In genomic region chr2:109351164-109351756, GRCh38 we compare ENCODE assay signal across 8 cellular contexts.
DNase-seq lines count a peak whose midpoint lies in the region; ATAC-seq, FAIRE-seq and TF ChIP-seq lines count a peak whose summit lies in the region.

No MANE protein-coding gene starts in this region.

- H3K4me1 Mint-ChIP-seq in neural progenitor cell, result peaks cover 43% of the 10 kb centered on the region

- H3K4me3 ChIP-seq in BLaER1 treated with 17β-estradiol and CSF1 and Interleukin-3, amounts not matched to agents 10 nM and 100 nM, result no peak overlapping the region
- H3K4me3 ChIP-seq in bronchial epithelial cell (ENCODE audit: low read depth, low read length) (no peak overlapping the region), neural progenitor cell (no peak overlapping the region)

- peak overlapping the region in 7 of 11 experiments; percentile 8 to 70 (median 47); a peak in 9 of 22 replicates for H3K9ac ChIP-seq in BLaER1 treated with 17β-estradiol and CSF1 and Interleukin-3, amounts not matched to agents 10 nM and 100 nM
- H3K9ac ChIP-seq in neural progenitor cell, result no peak overlapping the region

- H3K79me2 ChIP-seq in neural progenitor cell (ENCODE audit: low read depth), result no peaks in the 10 kb centered on the region

- peaks cover 5% of the 10 kb centered on the region for H3K27me3 Mint-ChIP-seq in neural progenitor cell (ENCODE audit: insufficient read depth, low read depth)

- H2AFZ ChIP-seq in neural progenitor cell (replicated peaks), result no peak overlapping the region

- no peak overlapping the region for H3K27ac Mint-ChIP-seq in neural progenitor cell

- no peaks in the 10 kb centered on the region for H3K27me3 ChIP-seq in BLaER1 treated with 17β-estradiol and CSF1 and Interleukin-3, amounts not matched to agents 10 nM and 100 nM
- H3K27me3 ChIP-seq in bronchial epithelial cell (ENCODE audit: control insufficient read depth, insufficient read depth, low read length), result no peaks in the 10 kb centered on the region
- no peaks in the 10 kb centered on the region for H3K27me3 ChIP-seq in neural progenitor cell

- H3F3A ChIP-seq in neural progenitor cell (ENCODE audit: low read depth), result no peaks in the 10 kb centered on the region

- FAIRE-seq in bronchial epithelial cell (lab: Jason Lieb, UNC), result no peak

- H3K36me3 ChIP-seq in BLaER1 treated with 17β-estradiol and CSF1 and Interleukin-3, amounts not matched to agents 10 nM and 100 nM, result peaks cover 0 to 54% (median 33%) of the 10 kb centered on the region in 11 experiments; a peak in 20 of 22 replicates
- H3K36me3 ChIP-seq in bronchial epithelial cell (ENCODE audit: control insufficient read depth, insufficient read depth, low read length) (no peaks in the 10 kb centered on the region), neural progenitor cell (no peaks in the 10 kb centered on the region)

- peaks cover 12% of the 10 kb centered on the region for H3K9me3 Mint-ChIP-seq in neural progenitor cell

- H3K4me2 ChIP-seq in BLaER1 treated with 17β-estradiol and CSF1 and Interleukin-3, amounts not matched to agents 10 nM and 100 nM, result peak overlapping the region; percentile 82 to 97 (median 93)
- no peak overlapping the region for H3K4me2 ChIP-seq in neural progenitor cell

- peaks cover 65 to 87% (median 72%) of the 10 kb centered on the region in 10 experiments for H3K4me1 ChIP-seq in BLaER1 treated with 17β-estradiol and CSF1 and Interleukin-3, amounts not matched to agents 10 nM and 100 nM
- peaks cover 12% of the 10 kb centered on the region for H3K4me1 ChIP-seq in neural progenitor cell

- peaks cover 3% of the 10 kb centered on the region for H3K36me3 Mint-ChIP-seq in neural progenitor cell

- no peak overlapping the region for H3K4me3 Mint-ChIP-seq in neural progenitor cell

- TF ChIP-seq CTCF in bronchial epithelial cell (IDR thresholded peaks at IDR 0.05; ENCODE audit: insufficient read depth, low read length, severe bottlenecking) (no peak), neural progenitor cell (IDR thresholded peaks at IDR 0.05) (no peak)

- DNase-seq in Kasumi-1 (lab: John Stamatoyannopoulos, UW) (peak; percentile 24 to 44), bronchial epithelial cell (ENCODE audit: low read depth) (peak; percentile 66), mucosa of gallbladder (ENCODE audit: low spot score) (peak; percentile 56), SKM-1 treated with dmso at 0.1 percent for 144 hours (lab: John Stamatoyannopoulos, UW; ENCODE audit: unreplicated experiment) (no peak), neural progenitor cell (ENCODE audit: low spot score) (no peak)
- no peak for DNase-seq in activated T-cell treated with anti-CD3 and anti-CD28 coated beads, Interleukin-2, amount 50 U/mL, for 1 hour

- H4K20me1 ChIP-seq in BLaER1 treated with 17β-estradiol and CSF1 and Interleukin-3, amounts not matched to agents 10 nM and 100 nM, result peaks cover 0 to 100% (median 93%) of the 10 kb centered on the region in 11 experiments; a peak in 19 of 22 replicates
- no peaks in the 10 kb centered on the region for H4K20me1 ChIP-seq in neural progenitor cell (ENCODE audit: low read depth)

- peak overlapping the region in 6 of 11 experiments; percentile 62 to 82 (median 72); a peak in 9 of 22 replicates for H3K27ac ChIP-seq in BLaER1 treated with 17β-estradiol and CSF1 and Interleukin-3, amounts not matched to agents 10 nM and 100 nM
- no peak overlapping the region for H3K27ac ChIP-seq in neural progenitor cell

- no peak for ATAC-seq in GM19023 (IDR thresholded peaks at IDR 0.05; ENCODE audit: unreplicated experiment)

- peaks cover 0 to 25% (median 6%) of the 10 kb centered on the region in 11 experiments; a peak in 11 of 22 replicates for H3K9me3 ChIP-seq in BLaER1 treated with 17β-estradiol and CSF1 and Interleukin-3, amounts not matched to agents 10 nM and 100 nM (replicated peaks in 1 of 11)
- H3K9me3 ChIP-seq in neural progenitor cell (ENCODE audit: low read depth), result no peaks in the 10 kb centered on the region

Comparison
In these comparisons a context has a peak if more than half of its experiments do, and no peak if none do; other contexts are left out.
1. DNase-seq: peak in Kasumi-1 (2 of 2), bronchial epithelial cell (single experiment) and mucosa of gallbladder (single experiment); none in SKM-1 treated with dmso at 0.1 percent for 144 hours (single experiment), activated T-cell treated with anti-CD3 and anti-CD28 coated beads, Interleukin-2, amount 50 U/mL, for 1 hour (single experiment) and neural progenitor cell (single experiment).